In the genomic region with DNA sequence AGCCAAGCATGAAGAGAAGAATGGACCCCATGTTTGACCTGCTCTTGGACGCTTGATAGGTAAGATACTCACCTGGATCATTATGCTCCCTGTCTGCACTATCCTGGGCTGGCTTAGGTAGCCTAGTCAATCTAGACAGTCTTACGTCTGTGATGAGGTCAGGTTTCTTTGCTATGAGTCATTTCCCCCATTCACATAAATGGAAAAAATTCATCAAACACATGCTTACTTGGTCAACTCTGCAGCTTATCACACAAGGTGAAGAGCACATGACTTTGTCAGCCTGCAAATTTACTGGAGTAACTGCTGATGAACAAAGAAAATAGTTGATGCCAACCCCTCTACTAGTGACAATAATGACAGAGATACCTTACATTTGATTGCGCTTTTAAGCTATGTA, we compare ENCODE assay signal across 10 cellular contexts.
DNase-seq lines count a peak whose midpoint lies in the region; ATAC-seq and TF ChIP-seq lines count a peak whose summit lies in the region.
"Had no signal": no experiment of that assay in that cellular context is flagged by ENCODE, and none has a peak within 500 bp of the region (broad histone marks: within the 10 kb centered on the region; RNA-seq: fewer than 3 reads in every experiment).

No MANE protein-coding gene starts in this region.

- CTCF ChIA-PET in AG04449 (lab: Yijun Ruan, JAX), result interaction anchor here (1.0 to 1.5 kb wide), 2 partner anchors 151 to 335 kb away, joined by 3 to 4 read pairs; no protein-coding TSS in a partner anchor

- H3K27ac ChIP-seq in SJSA1, result peak overlapping the region; percentile 56
- H3K27ac ChIP-seq: upper lobe of right lung had no signal

- ATAC-seq in HG03571 (IDR thresholded peaks at IDR 0.05; ENCODE audit: unreplicated experiment) (no peak), GM18858 (IDR thresholded peaks at IDR 0.05; ENCODE audit: unreplicated experiment) (no peak), GM21576 (IDR thresholded peaks at IDR 0.05; ENCODE audit: unreplicated experiment) (no peak), GM21515 (IDR thresholded peaks at IDR 0.05; ENCODE audit: unreplicated experiment) (no peak)

- DNase-seq in AG04449 (ENCODE audit: low read depth, low spot score), result peak; percentile 45
- peak; percentile 61 for DNase-seq in H4 (ENCODE audit: low spot score)
- DNase-seq in SJSA1 (ENCODE audit: low read depth in 1 of 2, low spot score in 2 of 2), result no peak
- DNase-seq in fibroblast of mammary gland (ENCODE audit: low read depth), result peak; percentile 82
- DNase-seq: islet precursor cell, upper lobe of right lung had no signal

- H3K4me3 ChIP-seq in AG04449 (ENCODE audit: low read depth, low read length) (no peak overlapping the region), SJSA1 (no peak overlapping the region), fibroblast of mammary gland (ENCODE audit: control insufficient read depth, low read depth, low read length) (no peak overlapping the region)
- H3K4me3 ChIP-seq: upper lobe of right lung had no signal

- POLR2A ChIA-PET in AG04449 (lab: Yijun Ruan, JAX), result no interaction called here

- no peaks in the 10 kb centered on the region for H3K27me3 ChIP-seq in SJSA1 (replicated peaks)
- H3K27me3 ChIP-seq: upper lobe of right lung had no signal

- no peak for TF ChIP-seq CTCF in AG04449 (IDR thresholded peaks at IDR 0.05; ENCODE audit: insufficient read depth, low read length, missing control alignments)
- no peak for TF ChIP-seq CTCF in fibroblast of mammary gland (conservative IDR thresholded peaks at IDR 0.05; ENCODE audit: control insufficient read depth, insufficient read depth, low read depth, low read length)

- no peaks in the 10 kb centered on the region for H3K9me3 ChIP-seq in SJSA1 (replicated peaks)
- H3K9me3 ChIP-seq: upper lobe of right lung had no signal

- peaks cover 74% of the 10 kb centered on the region for H3K4me1 ChIP-seq in SJSA1 (replicated peaks)

- no peaks in the 10 kb centered on the region for H3K36me3 ChIP-seq in SJSA1
- H3K36me3 ChIP-seq: upper lobe of right lung had no signal

Comparison
In these comparisons a context has a peak if more than half of its experiments do, and no peak if none do; other contexts are left out.
1. DNase-seq: peak in AG04449 (single experiment), H4 (single experiment) and fibroblast of mammary gland (single experiment); none in SJSA1 (0 of 2).